Comparison of ENCODE assay signal across 10 cellular contexts in genomic region chr2:231425811-231426703, GRCh38. TPM values are rescaled to one million over a fixed set of nuclear protein-coding genes. Genes with fewer than 3 reads are reported as not detected.
DNase-seq lines count a peak whose midpoint lies in the region; ATAC-seq, FAIRE-seq and TF ChIP-seq lines count a peak whose summit lies in the region.
"Had no signal": no experiment of that assay in that cellular context is flagged by ENCODE, and none has a peak within 500 bp of the region (broad histone marks: within the 10 kb centered on the region; RNA-seq: fewer than 3 reads in every experiment).

No MANE protein-coding gene starts in this region.

- H3K36me3 ChIP-seq in GM12878 (ENCODE audit: control insufficient read depth in 2 of 2, insufficient read depth in 2 of 2, low read length in 1 of 2) (no peaks in the 10 kb centered on the region), spleen (no peaks in the 10 kb centered on the region)

- no peak for TF ChIP-seq EP300 in GM12878 (IDR thresholded peaks at IDR 0.05; ENCODE audit: borderline replicate concordance in 1 of 2, control insufficient read depth in 1 of 2, low read depth in 2 of 2, low read length in 2 of 2)

- no peaks in the 10 kb centered on the region for H3K79me2 ChIP-seq in GM12878 (ENCODE audit: control insufficient read depth, insufficient read depth, low read length)

- WGBS in GM12878 (ENCODE audit: insufficient coverage, insufficient replicate concordance, low lambda C conversion rate, missing lambda C conversion rate) = 52% methylated on average over 21 of the region's 21 CpGs
- WGBS in spleen, 5 donors = 70 to 76% (median 71%) methylated on average over 20 to 21 of the region's 21 CpGs

- FAIRE-seq in GM18507 (lab: Jason Lieb, UNC) (peak; percentile 31), GM12878 (lab: Jason Lieb, UNC) (no peak)

- BruUV-seq in GM12878 (replicated peaks; lab: Mats Ljungman, UMichigan) = no TSS peak

- TF ChIP-seq CTCF in GM12878 (IDR thresholded peaks at IDR 0.05 in 2 of 3, conservative IDR thresholded peaks at IDR 0.05 in 1 of 3; ENCODE audit: control insufficient read depth in 2 of 3, extremely low read depth in 1 of 3, insufficient read depth in 1 of 3, low read depth in 3 of 3, low read length in 3 of 3) = no peak
- TF ChIP-seq CTCF in spleen (IDR thresholded peaks at IDR 0.05 in 8 of 11, conservative IDR thresholded peaks at IDR 0.05 in 3 of 11) = no peak

- TF ChIP-seq POLR2A in GM12878 (IDR thresholded peaks at IDR 0.05; ENCODE audit: low read depth, low read length) = no peak
- TF ChIP-seq POLR2A in spleen (IDR thresholded peaks at IDR 0.05) = no peak

- no peak overlapping the region for H3K9ac ChIP-seq in GM12878 (ENCODE audit: control insufficient read depth, insufficient read depth, low read length)

- H3K4me2 ChIP-seq in GM12878 (ENCODE audit: control insufficient read depth, insufficient read depth) = no peak overlapping the region

- H2AFZ ChIP-seq in GM12878 (ENCODE audit: control insufficient read depth, low read depth, low read length) = peak overlapping the region; percentile 22

- CTCF ChIA-PET in GM12878 (lab: Yijun Ruan, JAX) = interaction anchor here (0.9 to 1.8 kb wide), 5 partner anchors 14 to 129 kb away, joined by 3 to 10 read pairs (median 3); no protein-coding TSS in a partner anchor

- no peaks in the 10 kb centered on the region for H4K20me1 ChIP-seq in GM12878 (ENCODE audit: control insufficient read depth, insufficient read depth)

- H3K27ac ChIP-seq in GM12878 (ENCODE audit: control insufficient read depth, insufficient read depth) (no peak overlapping the region), spleen (peak overlapping the region in 3 of 8 donors; percentile 56 to 70 (median 59))

- DNase-seq in GM18507 (ENCODE audit: extremely low spot score, insufficient read length, low read depth) = no peak
- DNase-seq in T follicular helper cell (ENCODE audit: low read depth) = peak; percentile 63
- DNase-seq in GM12878 (ENCODE audit: low read depth, low spot score) = no peak
- peak; percentile 58 for DNase-seq in spleen
- no peak for DNase-seq in D341Med (ENCODE audit: low spot score)
- no peak for DNase-seq in left lobe of liver (ENCODE audit: low spot score)
- DNase-seq: foreskin melanocyte, NCI-H748 treated with DMSO at 0.1 percent for 48 hours had no signal

- SMC1A ChIA-PET in GM12878 (lab: Charles Lee; ENCODE audit: uncharacterized antibody, unreplicated experiment) = interaction anchor here (0.6 to 1.2 kb wide), 3 partner anchors 13 to 31 kb away, joined by 3 read pairs; no protein-coding TSS in a partner anchor

- no peak for TF ChIP-seq RAD21 in GM12878 (IDR thresholded peaks at IDR 0.05; ENCODE audit: insufficient read depth, low read depth, low read length)

- ATAC-seq in GM12878 (peak; percentile 82), HG02870 (IDR thresholded peaks at IDR 0.05; ENCODE audit: unreplicated experiment) (no peak), left lobe of liver (no peak), GM19035 (IDR thresholded peaks at IDR 0.05; ENCODE audit: unreplicated experiment) (no peak)

- intact Hi-C loops in GM12878 (cut with micrococcal nuclease; ENCODE audit: unreplicated experiment) (no loop called here), spleen (cut with DNase I; ENCODE audit: low total_unique reads) (no loop called here)

- H3K4me1 ChIP-seq in GM12878 (ENCODE audit: control insufficient read depth, insufficient read depth, low read length) (peaks cover 12% of the 10 kb centered on the region), spleen (peaks cover 0 to 7% (median 0%) of the 10 kb centered on the region in 6 donors)

- H3K27me3 ChIP-seq in GM12878 (replicated peaks in 1 of 2; ENCODE audit: control insufficient read depth in 2 of 2, insufficient read depth in 2 of 2, low read length in 1 of 2) (no peaks in the 10 kb centered on the region), spleen (replicated peaks in 1 of 7) (no peaks in the 10 kb centered on the region)

- POLR2A ChIA-PET in GM12878 (lab: Charles Lee) = interaction anchor here (0.6 to 1.1 kb wide), 3 partner anchors 9 to 38 kb away, joined by 3 to 4 read pairs (median 4); partner anchors contain the start of gene NCL

- RAD21 ChIA-PET in GM12878 (lab: Charles Lee; ENCODE audit: unreplicated experiment) = interaction anchor here (1.3 kb wide), 2 partner anchors 26 to 322 kb away, joined by 4 read pairs; no protein-coding TSS in a partner anchor

- in situ Hi-C loops in GM12878 (cut with MboI) = no loop called here

- H3K4me3 ChIP-seq in GM12878 = no peak overlapping the region
- peak overlapping the region in 1 of 8 donors; percentile 21 for H3K4me3 ChIP-seq in spleen

- H3K9me3 ChIP-seq in GM12878 (replicated peaks; ENCODE audit: control insufficient read depth, insufficient read depth, low read length) = peaks cover 2% of the 10 kb centered on the region; the same call in 2 of the 3 replicates
- H3K9me3 ChIP-seq in spleen = peaks cover 0 to 9% (median 3%) of the 10 kb centered on the region in 8 donors

TF ChIP-seq in GM12878, 131 proteins besides CTCF, POLR2A, EP300 and RAD21 (continues in another document):
- TF ChIP-seq CREB1 (IDR thresholded peaks at IDR 0.05; ENCODE audit: low read depth) = peak; percentile 82
- no peak for TF ChIP-seq NBN (IDR thresholded peaks at IDR 0.05)
- 0 out of 2 replicates have a peak, but pooled peaks have one; percentile 41 for TF ChIP-seq TCF3 (IDR thresholded peaks at IDR 0.05; ENCODE audit: borderline replicate concordance, insufficient read depth, low read depth, low read length)
- TF ChIP-seq PML (IDR thresholded peaks at IDR 0.05; ENCODE audit: low read length) = no peak
- TF ChIP-seq YBX1 (IDR thresholded peaks at IDR 0.05) = no peak
- no peak for TF ChIP-seq KDM1A (IDR thresholded peaks at IDR 0.05; ENCODE audit: borderline replicate concordance)
- TF ChIP-seq MXI1 (IDR thresholded peaks at IDR 0.05; ENCODE audit: low read depth, low read length) = no peak
- TF ChIP-seq PBX3 (IDR thresholded peaks at IDR 0.05; ENCODE audit: insufficient replicate concordance, low read depth, low read length) = no peak
- TF ChIP-seq USF1 (IDR thresholded peaks at IDR 0.05; ENCODE audit: borderline replicate concordance, extremely low read length, insufficient read depth, low read depth, low read length) = no peak
- no peak for TF ChIP-seq PAX5 (IDR thresholded peaks at IDR 0.05; ENCODE audit: borderline replicate concordance, low read depth, low read length)

RNA-seq across cellular contexts. Expression of gene B3GNT7, which starts 30.5 kb away (rescaled TPM):
- total RNA-seq in GM12878 (2013; cell fraction: nucleolus; rRNA removed) = 6.4 and 7.8 TPM in 2 replicates
- 7.2 and 7.9 TPM in 2 replicates for total RNA-seq in GM12878 (2014; rRNA removed)
- 2.6 and 3.0 TPM in 2 replicates for total RNA-seq in GM12878 (2014; rRNA removed; fragmentation: Illumina TruSeq; extraction: Trizol)
- total RNA-seq in GM12878 (2021) = 10.1 and 12.6 TPM in 2 replicates
- polyA plus RNA-seq in GM12878 (2011; ENCODE audit: low read depth) = 2.0 TPM
- 0.52 and 0.91 TPM in 2 replicates for polyA plus RNA-seq in GM12878 (2011; rRNA removed)
- 2.1 and 2.3 TPM in 2 replicates for polyA plus RNA-seq in GM12878 (2011; cell fraction: cytosol; rRNA removed)
- 5.9 and 7.4 TPM in 2 replicates for polyA plus RNA-seq in GM12878 (2011; cell fraction: nucleus; rRNA removed)
- 4.4 and 4.5 TPM in 2 replicates for polyA plus RNA-seq in GM12878 (2012)
- 1.2 and 3.8 TPM in 2 replicates for polyA plus RNA-seq in GM12878 (2014; fragmentation: Illumina TruSeq; extraction: Trizol)
- 1 to 10 TPM; 1.1 to 1.3 TPM for polyA plus RNA-seq in GM12878 (2014; fragmentation: Nextera tagmentation; extraction: Ambion mirVana)
- 3.5 and 4.2 TPM in 2 replicates for polyA plus RNA-seq in GM12878 (2014; rRNA removed)
- polyA plus RNA-seq in GM12878 (2016; fragmentation: Nextera tagmentation; extraction: Ambion mirVana) = 1 to 10 TPM; 4.5 to 5.2 TPM
- polyA minus RNA-seq in GM12878 (2011; rRNA and poly(A)+ RNA removed) = 1.5 and 3.7 TPM in 2 replicates
- 2.0 and 3.5 TPM in 2 replicates for polyA minus RNA-seq in GM12878 (2011; cell fraction: cytosol; rRNA and poly(A)+ RNA removed)
- 2.8 and 3.8 TPM in 2 replicates for polyA minus RNA-seq in GM12878 (2011; cell fraction: nucleus; rRNA and poly(A)+ RNA removed)
- 10 to 100 TPM; 10.7 to 17.5 (median 11.9) TPM for total RNA-seq in spleen
- 1 to 10 TPM in 2 of 3 donors, under 1 TPM in 1; 0.96 to 1.7 (median 1.4) TPM for polyA plus RNA-seq in spleen
- 1.6 TPM for total RNA-seq in left lobe of liver

RNA-seq across cellular contexts. Expression of gene NCL, which starts 38.2 kb away (rescaled TPM):
- 271 and 296 TPM in 2 replicates for total RNA-seq in GM12878 (2013; cell fraction: nucleolus; rRNA removed)
- total RNA-seq in GM12878 (2014; rRNA removed) (301 and 317 TPM in 2 replicates), GM12878 (2014; rRNA removed; fragmentation: Illumina TruSeq; extraction: Trizol) (459 and 461 TPM in 2 replicates), GM12878 (2021) (900 and 966 TPM in 2 replicates), spleen (100 to 1,000 TPM; 133 to 424 (median 306) TPM), left lobe of liver (126 TPM)
- polyA plus RNA-seq in GM12878 (2011; ENCODE audit: low read depth) = 233 TPM
- polyA plus RNA-seq in GM12878 (2011; rRNA removed) (176 and 189 TPM in 2 replicates), GM12878 (2014; fragmentation: Illumina TruSeq; extraction: Trizol) (1,046 and 1,376 TPM in 2 replicates), GM12878 (2014; fragmentation: Nextera tagmentation; extraction: Ambion mirVana) (100 to 1,000 TPM; 123 to 251 TPM), GM12878 (2014; rRNA removed) (593 and 599 TPM in 2 replicates), GM12878 (2016; fragmentation: Nextera tagmentation; extraction: Ambion mirVana) (1,000 to 10,000 TPM; 1,206 to 1,207 TPM), spleen (100 to 1,000 TPM; 113 to 161 (median 152) TPM)
- 105 TPM in 2 replicates for polyA plus RNA-seq in GM12878 (2011; cell fraction: cytosol; rRNA removed)
- polyA plus RNA-seq in GM12878 (2011; cell fraction: nucleus; rRNA removed) = 133 and 277 TPM in 2 replicates
- 330 and 352 TPM in 2 replicates for polyA plus RNA-seq in GM12878 (2012)
- 57.9 and 116 TPM in 2 replicates for polyA minus RNA-seq in GM12878 (2011; rRNA and poly(A)+ RNA removed)
- polyA minus RNA-seq in GM12878 (2011; cell fraction: cytosol; rRNA and poly(A)+ RNA removed) = 59.3 and 81.9 TPM in 2 replicates
- 50.3 and 85.2 TPM in 2 replicates for polyA minus RNA-seq in GM12878 (2011; cell fraction: nucleus; rRNA and poly(A)+ RNA removed)

Comparison
In these comparisons a context has a peak if more than half of its experiments do, and no peak if none do; other contexts are left out.
1. DNase-seq: peak in T follicular helper cell (single experiment) and spleen (single experiment); none in GM18507 (single experiment), GM12878 (single experiment), D341Med (single experiment) and left lobe of liver (single experiment).